In genomic region chr7:129908181-129908580, GRCh38 we compare ENCODE assay signal across 22 cellular contexts. TPM values are rescaled to one million over a fixed set of nuclear protein-coding genes. Genes with fewer than 3 reads are reported as not detected.
DNase-seq lines count a peak whose midpoint lies in the region; ATAC-seq, FAIRE-seq and TF ChIP-seq lines count a peak whose summit lies in the region.
"Had no signal": no experiment of that assay in that cellular context is flagged by ENCODE, and none has a peak within 500 bp of the region (broad histone marks: within the 10 kb centered on the region; RNA-seq: fewer than 3 reads in every experiment).

No MANE protein-coding gene starts in this region.

- no peak for TF ChIP-seq CTCF in pancreas (IDR thresholded peaks at IDR 0.05)

- WGBS in pancreas, 2 donors, result 57 to 64% methylated on average over 1 of the region's 1 CpG

- peaks cover 73% of the 10 kb centered on the region for H3K4me1 Mint-ChIP-seq in activated naive CD4-positive, alpha-beta T cell treated with anti-CD3 and anti-CD28 coated beads for 36 hours (ENCODE audit: low read depth)
- peaks cover 61% of the 10 kb centered on the region for H3K4me1 Mint-ChIP-seq in stimulated activated memory B cell treated with anti-CD40 and anti-IgM and Interleukin-4, amounts not matched to agents 10 μg/mL and 1 μg/mL and 100 μg/mL, for 72 hours

- H3K27ac ChIP-seq in pancreas, result peak overlapping the region in 3 of 4 donors; percentile 25 to 70 (median 65)
- H3K27ac ChIP-seq: coronary artery, parathyroid adenoma, vagina had no signal

- CTCF ChIA-PET in activated naive CD4-positive, alpha-beta T cell treated with anti-CD3 and anti-CD28 coated beads for 36 hours (lab: Charles Lee), result interaction anchor here (0.5 kb wide), 1 partner anchor 32 kb away, joined by 4 read pairs; no protein-coding TSS in a partner anchor

- H3K36me3 Mint-ChIP-seq in activated naive CD4-positive, alpha-beta T cell treated with anti-CD3 and anti-CD28 coated beads for 36 hours (ENCODE audit: low read depth), result peaks cover 19% of the 10 kb centered on the region
- peaks cover 56% of the 10 kb centered on the region for H3K36me3 Mint-ChIP-seq in stimulated activated memory B cell treated with anti-CD40 and anti-IgM and Interleukin-4, amounts not matched to agents 10 μg/mL and 1 μg/mL and 100 μg/mL, for 72 hours

- peak overlapping the region; percentile 33 for H3K27ac Mint-ChIP-seq in activated naive CD4-positive, alpha-beta T cell treated with anti-CD3 and anti-CD28 coated beads for 36 hours
- no peak overlapping the region for H3K27ac Mint-ChIP-seq in stimulated activated memory B cell treated with anti-CD40 and anti-IgM and Interleukin-4, amounts not matched to agents 10 μg/mL and 1 μg/mL and 100 μg/mL, for 72 hours

- H3K9me3 ChIP-seq in pancreas, result no peaks in the 10 kb centered on the region
- H3K9me3 ChIP-seq: spleen, vagina had no signal

- no peaks in the 10 kb centered on the region for H3K27me3 Mint-ChIP-seq in activated naive CD4-positive, alpha-beta T cell treated with anti-CD3 and anti-CD28 coated beads for 36 hours (ENCODE audit: low read depth)
- H3K27me3 Mint-ChIP-seq in stimulated activated memory B cell treated with anti-CD40 and anti-IgM and Interleukin-4, amounts not matched to agents 10 μg/mL and 1 μg/mL and 100 μg/mL, for 72 hours, result no peaks in the 10 kb centered on the region
- H3K27me3 Mint-ChIP-seq: IgD-negative memory B cell; stimulated activated naive CD8-positive, alpha-beta T cell treated with anti-CD3 and anti-CD28 coated beads, Interleukin-15, Interleukin-2, amounts not matched to agents 100 ng/mL and 50 ng/mL, for 24 hours had no signal

- H3K9me3 Mint-ChIP-seq in activated naive CD4-positive, alpha-beta T cell treated with anti-CD3 and anti-CD28 coated beads for 36 hours, result no peaks in the 10 kb centered on the region
- H3K9me3 Mint-ChIP-seq in stimulated activated memory B cell treated with anti-CD40 and anti-IgM and Interleukin-4, amounts not matched to agents 10 μg/mL and 1 μg/mL and 100 μg/mL, for 72 hours, result peaks cover 2% of the 10 kb centered on the region

- intact Hi-C loops in activated naive CD4-positive, alpha-beta T cell treated with anti-CD3 and anti-CD28 coated beads for 36 hours (cut with micrococcal nuclease), result loop anchor here (1.0 to 5.0 kb wide), 5 partner anchors 13 to 79 kb away; no protein-coding TSS in a partner anchor
- intact Hi-C loops in pancreas (cut with DNase I), result no loop called here

- no peak overlapping the region for H3K4me3 ChIP-seq in pancreas
- H3K4me3 ChIP-seq: coronary artery, spleen, vagina had no signal

- H3K4me3 Mint-ChIP-seq in activated naive CD4-positive, alpha-beta T cell treated with anti-CD3 and anti-CD28 coated beads for 36 hours, result no peak overlapping the region
- H3K4me3 Mint-ChIP-seq in stimulated activated memory B cell treated with anti-CD40 and anti-IgM and Interleukin-4, amounts not matched to agents 10 μg/mL and 1 μg/mL and 100 μg/mL, for 72 hours, result no peak overlapping the region
- H3K4me3 Mint-ChIP-seq: stimulated activated naive CD8-positive, alpha-beta T cell treated with anti-CD3 and anti-CD28 coated beads, Interleukin-15, Interleukin-2, amounts not matched to agents 100 ng/mL and 50 ng/mL, for 24 hours had no signal

- ATAC-seq in pancreas, result no peak
- no peak for ATAC-seq in stimulated activated memory B cell treated with anti-CD40 and anti-IgM and Interleukin-4, amounts not matched to agents 10 μg/mL and 1 μg/mL and 100 μg/mL, for 72 hours

- peaks cover 49 to 63% (median 59%) of the 10 kb centered on the region in 3 donors for H3K4me1 ChIP-seq in pancreas

- DNase-seq in activated naive CD4-positive, alpha-beta T cell treated with anti-CD3 and anti-CD28 coated beads for 36 hours, result no peak
- no peak for DNase-seq in activated naive CD4-positive, alpha-beta T cell (lab: John Stamatoyannopoulos, UW)
- DNase-seq in HT-29 (ENCODE audit: low spot score) (peak; percentile 20), astrocyte of the hippocampus (ENCODE audit: low read depth, low spot score) (peak; percentile 76), pancreas (no peak), occipital lobe (lab: John Stamatoyannopoulos, UW) (no peak)
- no peak for DNase-seq in activated effector memory CD4-positive, alpha-beta T cell treated with Interleukin-2 at 50 U/mL for 16 hours
- DNase-seq: activated CD4-positive, alpha-beta T cell treated with anti-CD3 and anti-CD28 coated beads for 48 hours; activated T-cell treated with anti-CD3 and anti-CD28 coated beads, Interleukin-2, amount 50 U/mL, for 1 hour; amygdala; head of caudate nucleus; NCI-H1092; NCI-H82; RPMI8226; spleen had no signal

- no peaks in the 10 kb centered on the region for H3K27me3 ChIP-seq in pancreas
- H3K27me3 ChIP-seq: spleen, vagina had no signal

- no peak for FAIRE-seq in pancreas (lab: Jason Lieb, UNC)
- FAIRE-seq: keratinocyte had no signal

- no peaks in the 10 kb centered on the region for H3K36me3 ChIP-seq in pancreas
- H3K36me3 ChIP-seq: vagina had no signal

RNA-seq across cellular contexts. Expression of gene UBE2H, which starts 44.6 kb away (rescaled TPM):
- total RNA-seq in activated naive CD4-positive, alpha-beta T cell treated with anti-CD3 and anti-CD28 coated beads for 36 hours, result 10 to 100 TPM; 33.4 to 37.6 TPM
- 96.5 and 96.8 TPM in 2 replicates for total RNA-seq in HT-29 (2014; rRNA removed; shearing (Covaris generic))
- total RNA-seq in pancreas (10 to 100 TPM; 56.7 to 85.6 (median 67.3) TPM), occipital lobe (85.2 TPM)
- polyA plus RNA-seq in pancreas, result 10 to 100 TPM; 16.7 to 27.7 TPM

Comparison
In these comparisons a context has a peak if more than half of its experiments do, and no peak if none do; other contexts are left out.
1. DNase-seq: peak in HT-29 (single experiment) and astrocyte of the hippocampus (single experiment); none in activated naive CD4-positive, alpha-beta T cell treated with anti-CD3 and anti-CD28 coated beads for 36 hours (single experiment), activated naive CD4-positive, alpha-beta T cell (0 of 4), pancreas (0 of 6), occipital lobe (single experiment) and activated effector memory CD4-positive, alpha-beta T cell treated with Interleukin-2 at 50 U/mL for 16 hours (single experiment).